1 cellular context compared by ENCODE assay signal in genomic region chr19:55216461-55217198, GRCh38.
TF ChIP-seq lines count a peak whose summit lies in the region.

No MANE protein-coding gene starts in this region.

TF ChIP-seq in HEK293, 187 proteins besides CTCF, POLR2A, EP300 and RAD21 (continued from another document and continues in another):
- TF ChIP-seq PRDM10 (tag by site-specific recombination; IDR thresholded peaks at IDR 0.05) = peak; percentile 86
- peak; percentile 70 for TF ChIP-seq HIC1 (tag by site-specific recombination; IDR thresholded peaks at IDR 0.05)
- peak; percentile 92; the same call in 1 of the 2 replicates for TF ChIP-seq KLF16 (tag by site-specific recombination; IDR thresholded peaks at IDR 0.05)
- TF ChIP-seq ZNF114 (tag by site-specific recombination; IDR thresholded peaks at IDR 0.05) = no peak
- peak; percentile 96 for TF ChIP-seq ZNF561 (tag by site-specific recombination; IDR thresholded peaks at IDR 0.05; ENCODE audit: borderline replicate concordance)
- no peak for TF ChIP-seq TCF7L2 (IDR thresholded peaks at IDR 0.05; ENCODE audit: borderline replicate concordance, low read depth, low read length)
- TF ChIP-seq HOXC10 (CRISPR knock-in tag; IDR thresholded peaks at IDR 0.05) = peak; percentile 98
- peak; percentile 43; the same call in 1 of the 2 replicates for TF ChIP-seq ZNF518A (tag by site-specific recombination; conservative IDR thresholded peaks at IDR 0.05; ENCODE audit: low read depth)
- peak; percentile 85 for TF ChIP-seq GLIS2 (tag by site-specific recombination; IDR thresholded peaks at IDR 0.05)
- no peak for TF ChIP-seq ZNF830 (tag by site-specific recombination; IDR thresholded peaks at IDR 0.05; ENCODE audit: low read depth)
- TF ChIP-seq ZNF121 (tag by site-specific recombination; IDR thresholded peaks at IDR 0.05) = peak; percentile 86; the same call in 1 of the 2 replicates
- TF ChIP-seq ZNF223 (tag by site-specific recombination; IDR thresholded peaks at IDR 0.05) = no peak; the same call in 1 of the 2 replicates
- no peak for TF ChIP-seq ZSCAN16 (tag by site-specific recombination; IDR thresholded peaks at IDR 0.05)
- no peak for TF ChIP-seq ZNF239 (tag by site-specific recombination; IDR thresholded peaks at IDR 0.05)
- TF ChIP-seq ZNF335 (tag by site-specific recombination; conservative IDR thresholded peaks at IDR 0.05) = peak; percentile 73
- TF ChIP-seq SALL2 (tag by site-specific recombination; IDR thresholded peaks at IDR 0.05; ENCODE audit: borderline replicate concordance) = no peak
- no peak for TF ChIP-seq ZNF140 (tag by site-specific recombination; IDR thresholded peaks at IDR 0.05)
- TF ChIP-seq ZNF354C (tag by site-specific recombination; IDR thresholded peaks at IDR 0.05; ENCODE audit: borderline replicate concordance, low read depth) = no peak
- TF ChIP-seq ZNF664 (tag by site-specific recombination; IDR thresholded peaks at IDR 0.05) = no peak
- peak; percentile 91 for TF ChIP-seq HOXD13 (CRISPR knock-in tag; IDR thresholded peaks at IDR 0.05; ENCODE audit: borderline replicate concordance)
- TF ChIP-seq ZNF175 (tag by site-specific recombination; IDR thresholded peaks at IDR 0.05) = no peak
- no peak for TF ChIP-seq ZNF677 (tag by site-specific recombination; IDR thresholded peaks at IDR 0.05)
- TF ChIP-seq ZNF768 (tag by site-specific recombination; IDR thresholded peaks at IDR 0.05) = no peak
- no peak for TF ChIP-seq ZNF791 (tag by site-specific recombination; IDR thresholded peaks at IDR 0.05)
- TF ChIP-seq REPIN1 (tag by site-specific recombination; IDR thresholded peaks at IDR 0.05; ENCODE audit: low read depth) = no peak
- TF ChIP-seq ZNF274 (IDR thresholded peaks at IDR 0.05; ENCODE audit: low read length) = no peak
- no peak for TF ChIP-seq ZNF274 (tag by site-specific recombination; IDR thresholded peaks at IDR 0.05; ENCODE audit: borderline replicate concordance)
- peak; percentile 59; the same call in 1 of the 2 replicates for TF ChIP-seq EGR2 (tag by site-specific recombination; IDR thresholded peaks at IDR 0.05; ENCODE audit: low read depth)
- no peak for TF ChIP-seq ZFP3 (tag by site-specific recombination; IDR thresholded peaks at IDR 0.05; ENCODE audit: low read depth)
- peak; percentile 77 for TF ChIP-seq KLF9 (tag by site-specific recombination; IDR thresholded peaks at IDR 0.05; ENCODE audit: low read depth)
- peak; percentile 41; the same call in 1 of the 2 replicates for TF ChIP-seq ZSCAN4 (tag by site-specific recombination; IDR thresholded peaks at IDR 0.05)
- no peak for TF ChIP-seq ZNF510 (tag by site-specific recombination; IDR thresholded peaks at IDR 0.05; ENCODE audit: insufficient replicate concordance)
- TF ChIP-seq ZNF692 (tag by site-specific recombination; IDR thresholded peaks at IDR 0.05) = peak; percentile 90
- TF ChIP-seq ZNF350 (tag by site-specific recombination; IDR thresholded peaks at IDR 0.05) = peak; percentile 50; the same call in 1 of the 2 replicates
- peak; percentile 91 for TF ChIP-seq KLF17 (tag by site-specific recombination; IDR thresholded peaks at IDR 0.05)
- TF ChIP-seq GLI2 (tag by site-specific recombination; IDR thresholded peaks at IDR 0.05; ENCODE audit: borderline replicate concordance, low read depth) = no peak
- peak; percentile 93 for TF ChIP-seq SP7 (tag by site-specific recombination; IDR thresholded peaks at IDR 0.05)
- peak; percentile 46 for TF ChIP-seq SP2 (tag by site-specific recombination; IDR thresholded peaks at IDR 0.05)
- TF ChIP-seq OVOL3 (tag by site-specific recombination; IDR thresholded peaks at IDR 0.05) = no peak
- TF ChIP-seq ZNF391 (tag by site-specific recombination; IDR thresholded peaks at IDR 0.05; ENCODE audit: borderline replicate concordance, low read depth) = peak; percentile 92; the same call in 1 of the 2 replicates
- no peak for TF ChIP-seq ZNF404 (tag by site-specific recombination; IDR thresholded peaks at IDR 0.05)
- TF ChIP-seq WT1 (tag by site-specific recombination; IDR thresholded peaks at IDR 0.05) = no peak
- TF ChIP-seq ZNF654 (tag by site-specific recombination; IDR thresholded peaks at IDR 0.05; ENCODE audit: low read depth) = no peak
- peak; percentile 79; the same call in 1 of the 2 replicates for TF ChIP-seq ZNF785 (tag by site-specific recombination; IDR thresholded peaks at IDR 0.05)
- no peak for TF ChIP-seq ZNF571 (tag by site-specific recombination; IDR thresholded peaks at IDR 0.05)
- no peak for TF ChIP-seq ZNF48 (tag by site-specific recombination; IDR thresholded peaks at IDR 0.05)
- TF ChIP-seq MEIS1 (CRISPR knock-in tag; IDR thresholded peaks at IDR 0.05; ENCODE audit: borderline replicate concordance) = no peak
- peak; percentile 70 for TF ChIP-seq GLIS1 (tag by site-specific recombination; IDR thresholded peaks at IDR 0.05)
- peak; percentile 29 for TF ChIP-seq ZBTB26 (tag by site-specific recombination; optimal IDR thresholded peaks at IDR 0.05)
- no peak for TF ChIP-seq ZNF529 (tag by site-specific recombination; IDR thresholded peaks at IDR 0.05; ENCODE audit: insufficient replicate concordance)
